Comparison of ENCODE assay signal across 3 cellular contexts in genomic region chr12:109641422-109641821, GRCh38.
"Had no signal": no experiment of that assay in that cellular context is flagged by ENCODE, and none has a peak within 500 bp of the region (broad histone marks: within the 10 kb centered on the region; RNA-seq: fewer than 3 reads in every experiment).

No MANE protein-coding gene starts in this region.

- ATAC-seq: GM12878 had no signal

- H3K4me3 ChIP-seq: GM12878 had no signal

- DNase-seq: GDM1, GF-D8 had no signal
